Comparison of ENCODE assay signal across 8 cellular contexts in genomic region chr2:189762551-189763298, GRCh38. TPM values are rescaled to one million over a fixed set of nuclear protein-coding genes. Genes with fewer than 3 reads are reported as not detected.
DNase-seq lines count a peak whose midpoint lies in the region; TF ChIP-seq lines count a peak whose summit lies in the region.

A gene with protein sequence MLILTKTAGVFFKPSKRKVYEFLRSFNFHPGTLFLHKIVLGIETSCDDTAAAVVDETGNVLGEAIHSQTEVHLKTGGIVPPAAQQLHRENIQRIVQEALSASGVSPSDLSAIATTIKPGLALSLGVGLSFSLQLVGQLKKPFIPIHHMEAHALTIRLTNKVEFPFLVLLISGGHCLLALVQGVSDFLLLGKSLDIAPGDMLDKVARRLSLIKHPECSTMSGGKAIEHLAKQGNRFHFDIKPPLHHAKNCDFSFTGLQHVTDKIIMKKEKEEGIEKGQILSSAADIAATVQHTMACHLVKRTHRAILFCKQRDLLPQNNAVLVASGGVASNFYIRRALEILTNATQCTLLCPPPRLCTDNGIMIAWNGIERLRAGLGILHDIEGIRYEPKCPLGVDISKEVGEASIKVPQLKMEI (minus strand): TSS chr2:189762792. CDS start chr2:189761640, 1,152 bp downstream.

- H3K9me2 ChIP-seq in Loucy (replicated peaks; ENCODE audit: low read depth, low read length) = no peaks in the 10 kb centered on the region
- no peaks in the 10 kb centered on the region for H3K9me2 ChIP-seq in neural cell (ENCODE audit: insufficient read depth, low read length)

- TF ChIP-seq POLR2A in Raji (IDR thresholded peaks at IDR 0.05; ENCODE audit: insufficient read depth, low read depth, low read length) (peak; percentile 88), stomach (IDR thresholded peaks at IDR 0.05) (no peak)

- TF ChIP-seq RAD21 in neural cell (conservative IDR thresholded peaks at IDR 0.05) = no peak

- H3K4me2 ChIP-seq in Loucy (ENCODE audit: low read depth, low read length, poor library complexity, severe bottlenecking) (peak within 1 kb of the TSS; percentile 92), neural cell (ENCODE audit: low read length) (peak within 1 kb of the TSS; percentile 90)

- intact Hi-C loops in stomach (cut with DNase I; ENCODE audit: low total_unique reads) = no loop called here

- peak within 1 kb of the TSS; percentile 90 for H3K9ac ChIP-seq in Loucy (ENCODE audit: low read depth, low read length, poor library complexity, severe bottlenecking)
- peak within 1 kb of the TSS; percentile 95 for H3K9ac ChIP-seq in neural cell (ENCODE audit: low read length)

- no peaks in the 10 kb centered on the region for H3K9me3 ChIP-seq in Loucy (ENCODE audit: insufficient read depth, low read depth, low read length)
- no peaks in the 10 kb centered on the region for H3K9me3 ChIP-seq in neural cell (ENCODE audit: low read length)
- no peaks in the 10 kb centered on the region for H3K9me3 ChIP-seq in stomach

- H3K79me2 ChIP-seq in Loucy (ENCODE audit: insufficient read depth, low read length) = peaks cover 10% of the 10 kb centered on the region
- peaks cover 5% of the 10 kb centered on the region for H3K79me2 ChIP-seq in neural cell (replicated peaks; ENCODE audit: insufficient read depth, low read length)

- H3K4me1 ChIP-seq in Loucy (ENCODE audit: insufficient read depth, low read length, poor library complexity, severe bottlenecking) (peaks cover 17% of the 10 kb centered on the region), stomach (peaks cover 0 to 23% (median 17%) of the 10 kb centered on the region in 4 donors)

- DNase-seq in G401 (ENCODE audit: low spot score) = peak; percentile 97
- peak; percentile 63 for DNase-seq in H7
- DNase-seq in activated gamma-delta T cell (lab: John Stamatoyannopoulos, UW) = peak; percentile 48
- peak; percentile 88 for DNase-seq in fibroblast of villous mesenchyme (ENCODE audit: low read depth)
- peak; percentile 94 for DNase-seq in stomach

- H3K4me3 ChIP-seq in H7 (ENCODE audit: insufficient read depth, low read depth, low read length) (peak within 1 kb of the TSS; percentile 87), Loucy (ENCODE audit: low read length, poor library complexity, severe bottlenecking) (peak within 1 kb of the TSS; percentile 95), fibroblast of villous mesenchyme (ENCODE audit: low read depth, low read length) (peak within 1 kb of the TSS; percentile 99), neural cell (ENCODE audit: low read length) (peak within 1 kb of the TSS; percentile 84), stomach (peak within 1 kb of the TSS; percentile 62 to 84 (median 69))

- H3K27ac ChIP-seq in neural cell (ENCODE audit: low read length) (peak within 1 kb of the TSS; percentile 90), stomach (peak within 1 kb of the TSS; percentile 86 to 90 (median 89))

- WGBS in stomach, 5 donors = 0 to 1% (median 0%) methylated on average over 25 to 33 of the region's 33 CpGs

- TF ChIP-seq EP300 in neural cell (conservative IDR thresholded peaks at IDR 0.05; ENCODE audit: poor library complexity, severe bottlenecking) = peak; percentile 47
- TF ChIP-seq EP300 in stomach (IDR thresholded peaks at IDR 0.05) = no peak

- no peaks in the 10 kb centered on the region; the same call in 1 of the 2 replicates for H3K36me3 ChIP-seq in H7 (replicated peaks; ENCODE audit: control insufficient read depth, insufficient read depth, low read length)
- H3K36me3 ChIP-seq in Loucy (ENCODE audit: insufficient read depth, low read length) = peaks cover 9% of the 10 kb centered on the region; the same call in 1 of the 2 replicates
- peaks cover 5% of the 10 kb centered on the region for H3K36me3 ChIP-seq in neural cell (ENCODE audit: insufficient read depth, low read length)
- H3K36me3 ChIP-seq in stomach = peaks cover 0 to 16% (median 12%) of the 10 kb centered on the region in 4 donors

- in situ Hi-C loops in G401 (cut with HindIII; ENCODE audit: low sequenced_read_pairs) = no loop called here

- TF ChIP-seq CTCF in Loucy (conservative IDR thresholded peaks at IDR 0.05; ENCODE audit: low read length) = peak; percentile 70
- peak; percentile 62 for TF ChIP-seq CTCF in fibroblast of villous mesenchyme (IDR thresholded peaks at IDR 0.05; ENCODE audit: insufficient read depth, low read depth, low read length)
- peak; percentile 73 for TF ChIP-seq CTCF in neural cell (IDR thresholded peaks at IDR 0.05; ENCODE audit: poor library complexity, severe bottlenecking)
- TF ChIP-seq CTCF in stomach (IDR thresholded peaks at IDR 0.05) = peak in 4 of 7 experiments; percentile 11 to 44 (median 24)

- peak within 1 kb of the TSS; percentile 100 for H2AFZ ChIP-seq in Loucy (ENCODE audit: low read length)
- peak within 1 kb of the TSS; percentile 96 for H2AFZ ChIP-seq in neural cell (ENCODE audit: low read depth, low read length)

- H3K27me3 ChIP-seq in H7 (ENCODE audit: control insufficient read depth, insufficient read depth, low read length) (no peaks in the 10 kb centered on the region), Loucy (ENCODE audit: insufficient read depth, low read length, poor library complexity, severe bottlenecking) (no peaks in the 10 kb centered on the region), neural cell (ENCODE audit: insufficient read depth, low read depth, low read length) (no peaks in the 10 kb centered on the region), stomach (no peaks in the 10 kb centered on the region)

- H3F3A ChIP-seq in Loucy (ENCODE audit: low read depth) (peaks cover 3% of the 10 kb centered on the region; the same call in 1 of the 2 replicates), neural cell (ENCODE audit: insufficient read depth, low read length, poor library complexity, severe bottlenecking) (peaks cover 4% of the 10 kb centered on the region)

- H4K20me1 ChIP-seq in Loucy (ENCODE audit: insufficient read depth, low read length, poor library complexity, severe bottlenecking) (no peaks in the 10 kb centered on the region), neural cell (ENCODE audit: insufficient read depth) (no peaks in the 10 kb centered on the region)

TF ChIP-seq in neural cell, 6 proteins besides CTCF, POLR2A, EP300 and RAD21:
- TF ChIP-seq EZH2 (IDR thresholded peaks at IDR 0.05; ENCODE audit: borderline replicate concordance, insufficient read depth, low read length, poor library complexity, severe bottlenecking) = no peak
- peak; percentile 32 for TF ChIP-seq SMC3 (conservative IDR thresholded peaks at IDR 0.05; ENCODE audit: poor library complexity)
- peak; percentile 83 for TF ChIP-seq POLR2AphosphoS5 (IDR thresholded peaks at IDR 0.05)
- TF ChIP-seq MXI1 (conservative IDR thresholded peaks at IDR 0.05; ENCODE audit: poor library complexity, severe bottlenecking) = peak; percentile 92
- TF ChIP-seq, protein P1, sequence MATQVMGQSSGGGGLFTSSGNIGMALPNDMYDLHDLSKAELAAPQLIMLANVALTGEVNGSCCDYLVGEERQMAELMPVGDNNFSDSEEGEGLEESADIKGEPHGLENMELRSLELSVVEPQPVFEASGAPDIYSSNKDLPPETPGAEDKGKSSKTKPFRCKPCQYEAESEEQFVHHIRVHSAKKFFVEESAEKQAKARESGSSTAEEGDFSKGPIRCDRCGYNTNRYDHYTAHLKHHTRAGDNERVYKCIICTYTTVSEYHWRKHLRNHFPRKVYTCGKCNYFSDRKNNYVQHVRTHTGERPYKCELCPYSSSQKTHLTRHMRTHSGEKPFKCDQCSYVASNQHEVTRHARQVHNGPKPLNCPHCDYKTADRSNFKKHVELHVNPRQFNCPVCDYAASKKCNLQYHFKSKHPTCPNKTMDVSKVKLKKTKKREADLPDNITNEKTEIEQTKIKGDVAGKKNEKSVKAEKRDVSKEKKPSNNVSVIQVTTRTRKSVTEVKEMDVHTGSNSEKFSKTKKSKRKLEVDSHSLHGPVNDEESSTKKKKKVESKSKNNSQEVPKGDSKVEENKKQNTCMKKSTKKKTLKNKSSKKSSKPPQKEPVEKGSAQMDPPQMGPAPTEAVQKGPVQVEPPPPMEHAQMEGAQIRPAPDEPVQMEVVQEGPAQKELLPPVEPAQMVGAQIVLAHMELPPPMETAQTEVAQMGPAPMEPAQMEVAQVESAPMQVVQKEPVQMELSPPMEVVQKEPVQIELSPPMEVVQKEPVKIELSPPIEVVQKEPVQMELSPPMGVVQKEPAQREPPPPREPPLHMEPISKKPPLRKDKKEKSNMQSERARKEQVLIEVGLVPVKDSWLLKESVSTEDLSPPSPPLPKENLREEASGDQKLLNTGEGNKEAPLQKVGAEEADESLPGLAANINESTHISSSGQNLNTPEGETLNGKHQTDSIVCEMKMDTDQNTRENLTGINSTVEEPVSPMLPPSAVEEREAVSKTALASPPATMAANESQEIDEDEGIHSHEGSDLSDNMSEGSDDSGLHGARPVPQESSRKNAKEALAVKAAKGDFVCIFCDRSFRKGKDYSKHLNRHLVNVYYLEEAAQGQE (IDR thresholded peaks at IDR 0.05; ENCODE audit: borderline replicate concordance) = no peak
- TF ChIP-seq TAF1 (IDR thresholded peaks at IDR 0.05; ENCODE audit: low read depth) = no peak

RNA-seq across cellular contexts. Expression of the gene that starts here (rescaled TPM):
- total RNA-seq in G401 (2014; rRNA removed; shearing (Covaris generic)) = 7.6 and 8.6 TPM in 2 replicates
- total RNA-seq in H7 (2014; rRNA removed; shearing (Covaris generic)) = 16.5 and 25.6 TPM in 2 replicates
- 7.4 and 12.5 TPM in 2 replicates for total RNA-seq in fibroblast of villous mesenchyme
- polyA plus RNA-seq in neural cell = 23.6 and 29.1 TPM in 2 replicates
- 27.4 and 29.9 TPM in 2 replicates for polyA minus RNA-seq in neural cell
- total RNA-seq in stomach = 1 to 10 TPM in 4 of 5 donors, not detected in 1; 1.3 to 9.0 (median 6.1) TPM
- 1 to 10 TPM; 1.8 to 4.2 (median 2.5) TPM for polyA plus RNA-seq in stomach

Comparison
In these comparisons a context has a peak if more than half of its experiments do, and no peak if none do; other contexts are left out.
1. Peak in every context shown above with its lines: DNase-seq, H3K4me3 ChIP-seq and H3K27ac ChIP-seq.